ENCODE assay signal across 1 cellular context in the genomic region with DNA sequence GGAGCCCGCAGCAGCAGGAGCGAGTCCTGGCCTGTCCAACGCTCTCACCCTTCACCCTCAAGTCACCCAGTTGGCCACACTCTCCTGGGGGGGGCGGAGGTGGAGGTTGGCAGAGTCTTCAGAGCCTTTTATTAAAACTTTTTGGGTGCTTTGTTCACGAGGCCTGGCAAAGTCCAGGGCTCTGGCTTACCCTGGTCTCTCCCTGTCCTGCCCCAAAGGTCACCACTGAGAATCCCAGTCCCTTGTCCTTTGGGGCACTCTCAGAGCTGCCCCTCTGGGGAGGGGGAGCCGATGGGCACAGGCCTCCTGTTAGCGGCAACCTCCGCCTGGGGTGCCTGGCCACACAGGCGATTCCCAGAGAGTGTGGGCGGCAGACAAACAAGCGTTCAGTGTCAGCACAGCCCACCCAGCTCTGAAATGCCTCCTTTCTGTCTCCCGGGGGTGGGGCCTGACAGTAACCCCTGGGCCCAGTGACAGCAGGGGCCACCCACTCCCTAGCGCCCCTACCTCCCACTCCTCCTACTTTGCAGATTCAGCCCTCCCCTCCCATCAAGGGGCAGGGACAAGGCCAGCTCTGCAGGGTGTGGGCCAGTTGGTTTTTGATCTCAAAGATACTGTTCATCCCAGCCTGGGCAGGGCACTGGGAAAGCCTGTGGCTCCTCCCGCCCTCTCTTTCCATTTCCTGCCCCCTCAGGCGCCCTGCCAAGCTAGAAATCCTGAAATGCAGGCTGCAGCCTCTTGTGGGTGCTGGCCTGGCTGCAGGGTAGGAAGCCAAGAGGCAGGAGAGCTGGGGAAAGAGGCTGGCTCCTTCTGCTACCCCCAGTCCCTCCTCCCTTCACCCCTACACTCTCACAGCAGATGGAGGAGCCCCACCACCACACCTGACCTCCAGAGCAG.
A peak's percentile ranks its signal among the peaks of the same experiment; 100 is the strongest.
TF ChIP-seq lines count a peak whose summit lies in the region.

No MANE protein-coding gene starts in this region.

TF ChIP-seq in HepG2, 621 proteins besides CTCF, POLR2A, EP300 and RAD21 (continued from another document and continues in another):
- TF ChIP-seq, protein P1, sequence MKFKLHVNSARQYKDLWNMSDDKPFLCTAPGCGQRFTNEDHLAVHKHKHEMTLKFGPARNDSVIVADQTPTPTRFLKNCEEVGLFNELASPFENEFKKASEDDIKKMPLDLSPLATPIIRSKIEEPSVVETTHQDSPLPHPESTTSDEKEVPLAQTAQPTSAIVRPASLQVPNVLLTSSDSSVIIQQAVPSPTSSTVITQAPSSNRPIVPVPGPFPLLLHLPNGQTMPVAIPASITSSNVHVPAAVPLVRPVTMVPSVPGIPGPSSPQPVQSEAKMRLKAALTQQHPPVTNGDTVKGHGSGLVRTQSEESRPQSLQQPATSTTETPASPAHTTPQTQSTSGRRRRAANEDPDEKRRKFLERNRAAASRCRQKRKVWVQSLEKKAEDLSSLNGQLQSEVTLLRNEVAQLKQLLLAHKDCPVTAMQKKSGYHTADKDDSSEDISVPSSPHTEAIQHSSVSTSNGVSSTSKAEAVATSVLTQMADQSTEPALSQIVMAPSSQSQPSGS (CRISPR knock-in tag; IDR thresholded peaks at IDR 0.05): 0 out of 2 replicates have a peak, but pooled peaks have one; percentile 42
- no peak for TF ChIP-seq GTF3A (CRISPR knock-in tag; conservative IDR thresholded peaks at IDR 0.05)
- TF ChIP-seq, protein P2, sequence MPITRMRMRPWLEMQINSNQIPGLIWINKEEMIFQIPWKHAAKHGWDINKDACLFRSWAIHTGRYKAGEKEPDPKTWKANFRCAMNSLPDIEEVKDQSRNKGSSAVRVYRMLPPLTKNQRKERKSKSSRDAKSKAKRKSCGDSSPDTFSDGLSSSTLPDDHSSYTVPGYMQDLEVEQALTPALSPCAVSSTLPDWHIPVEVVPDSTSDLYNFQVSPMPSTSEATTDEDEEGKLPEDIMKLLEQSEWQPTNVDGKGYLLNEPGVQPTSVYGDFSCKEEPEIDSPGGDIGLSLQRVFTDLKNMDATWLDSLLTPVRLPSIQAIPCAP (CRISPR knock-in tag; IDR thresholded peaks at IDR 0.05; ENCODE audit: low read depth): 0 out of 2 replicates have a peak, but pooled peaks have one; percentile 72
- TF ChIP-seq ZBTB7B (CRISPR knock-in tag; IDR thresholded peaks at IDR 0.05): peak; percentile 92
- no peak for TF ChIP-seq SOX6 (IDR thresholded peaks at IDR 0.05)
- peak; percentile 88 for TF ChIP-seq SOX6 (CRISPR knock-in tag; IDR thresholded peaks at IDR 0.05)
- no peak for TF ChIP-seq DR1 (CRISPR knock-in tag; IDR thresholded peaks at IDR 0.05)
- peak; percentile 22; the same call in 1 of the 2 replicates for TF ChIP-seq STAG1 (CRISPR knock-in tag; IDR thresholded peaks at IDR 0.05)
- TF ChIP-seq, protein P3, sequence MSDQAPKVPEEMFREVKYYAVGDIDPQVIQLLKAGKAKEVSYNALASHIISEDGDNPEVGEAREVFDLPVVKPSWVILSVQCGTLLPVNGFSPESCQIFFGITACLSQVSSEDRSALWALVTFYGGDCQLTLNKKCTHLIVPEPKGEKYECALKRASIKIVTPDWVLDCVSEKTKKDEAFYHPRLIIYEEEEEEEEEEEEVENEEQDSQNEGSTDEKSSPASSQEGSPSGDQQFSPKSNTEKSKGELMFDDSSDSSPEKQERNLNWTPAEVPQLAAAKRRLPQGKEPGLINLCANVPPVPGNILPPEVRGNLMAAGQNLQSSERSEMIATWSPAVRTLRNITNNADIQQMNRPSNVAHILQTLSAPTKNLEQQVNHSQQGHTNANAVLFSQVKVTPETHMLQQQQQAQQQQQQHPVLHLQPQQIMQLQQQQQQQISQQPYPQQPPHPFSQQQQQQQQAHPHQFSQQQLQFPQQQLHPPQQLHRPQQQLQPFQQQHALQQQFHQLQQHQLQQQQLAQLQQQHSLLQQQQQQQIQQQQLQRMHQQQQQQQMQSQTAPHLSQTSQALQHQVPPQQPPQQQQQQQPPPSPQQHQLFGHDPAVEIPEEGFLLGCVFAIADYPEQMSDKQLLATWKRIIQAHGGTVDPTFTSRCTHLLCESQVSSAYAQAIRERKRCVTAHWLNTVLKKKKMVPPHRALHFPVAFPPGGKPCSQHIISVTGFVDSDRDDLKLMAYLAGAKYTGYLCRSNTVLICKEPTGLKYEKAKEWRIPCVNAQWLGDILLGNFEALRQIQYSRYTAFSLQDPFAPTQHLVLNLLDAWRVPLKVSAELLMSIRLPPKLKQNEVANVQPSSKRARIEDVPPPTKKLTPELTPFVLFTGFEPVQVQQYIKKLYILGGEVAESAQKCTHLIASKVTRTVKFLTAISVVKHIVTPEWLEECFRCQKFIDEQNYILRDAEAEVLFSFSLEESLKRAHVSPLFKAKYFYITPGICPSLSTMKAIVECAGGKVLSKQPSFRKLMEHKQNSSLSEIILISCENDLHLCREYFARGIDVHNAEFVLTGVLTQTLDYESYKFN (CRISPR knock-in tag; conservative IDR thresholded peaks at IDR 0.05): peak; percentile 90
- TF ChIP-seq, protein P4, sequence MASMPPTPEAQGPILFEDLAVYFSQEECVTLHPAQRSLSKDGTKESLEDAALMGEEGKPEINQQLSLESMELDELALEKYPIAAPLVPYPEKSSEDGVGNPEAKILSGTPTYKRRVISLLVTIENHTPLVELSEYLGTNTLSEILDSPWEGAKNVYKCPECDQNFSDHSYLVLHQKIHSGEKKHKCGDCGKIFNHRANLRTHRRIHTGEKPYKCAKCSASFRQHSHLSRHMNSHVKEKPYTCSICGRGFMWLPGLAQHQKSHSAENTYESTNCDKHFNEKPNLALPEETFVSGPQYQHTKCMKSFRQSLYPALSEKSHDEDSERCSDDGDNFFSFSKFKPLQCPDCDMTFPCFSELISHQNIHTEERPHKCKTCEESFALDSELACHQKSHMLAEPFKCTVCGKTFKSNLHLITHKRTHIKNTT (CRISPR knock-in tag; IDR thresholded peaks at IDR 0.05): no peak
- peak; percentile 75; the same call in 1 of the 2 replicates for TF ChIP-seq ETV5 (CRISPR knock-in tag; IDR thresholded peaks at IDR 0.05; ENCODE audit: borderline replicate concordance)
- TF ChIP-seq, protein P5, sequence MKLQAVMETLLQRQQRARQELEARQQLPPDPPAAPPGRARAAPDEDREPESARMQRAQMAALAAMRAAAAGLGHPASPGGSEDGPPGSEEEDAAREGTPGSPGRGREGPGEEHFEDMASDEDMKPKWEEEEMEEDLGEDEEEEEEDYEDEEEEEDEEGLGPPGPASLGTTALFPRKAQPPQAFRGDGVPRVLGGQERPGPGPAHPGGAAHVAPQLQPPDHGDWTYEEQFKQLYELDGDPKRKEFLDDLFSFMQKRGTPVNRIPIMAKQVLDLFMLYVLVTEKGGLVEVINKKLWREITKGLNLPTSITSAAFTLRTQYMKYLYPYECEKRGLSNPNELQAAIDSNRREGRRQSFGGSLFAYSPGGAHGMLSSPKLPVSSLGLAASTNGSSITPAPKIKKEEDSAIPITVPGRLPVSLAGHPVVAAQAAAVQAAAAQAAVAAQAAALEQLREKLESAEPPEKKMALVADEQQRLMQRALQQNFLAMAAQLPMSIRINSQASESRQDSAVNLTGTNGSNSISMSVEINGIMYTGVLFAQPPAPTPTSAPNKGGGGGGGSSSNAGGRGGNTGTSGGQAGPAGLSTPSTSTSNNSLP (IDR thresholded peaks at IDR 0.05; ENCODE audit: low read depth, low read length): peak; percentile 66; the same call in 1 of the 2 replicates
- TF ChIP-seq, protein P6, sequence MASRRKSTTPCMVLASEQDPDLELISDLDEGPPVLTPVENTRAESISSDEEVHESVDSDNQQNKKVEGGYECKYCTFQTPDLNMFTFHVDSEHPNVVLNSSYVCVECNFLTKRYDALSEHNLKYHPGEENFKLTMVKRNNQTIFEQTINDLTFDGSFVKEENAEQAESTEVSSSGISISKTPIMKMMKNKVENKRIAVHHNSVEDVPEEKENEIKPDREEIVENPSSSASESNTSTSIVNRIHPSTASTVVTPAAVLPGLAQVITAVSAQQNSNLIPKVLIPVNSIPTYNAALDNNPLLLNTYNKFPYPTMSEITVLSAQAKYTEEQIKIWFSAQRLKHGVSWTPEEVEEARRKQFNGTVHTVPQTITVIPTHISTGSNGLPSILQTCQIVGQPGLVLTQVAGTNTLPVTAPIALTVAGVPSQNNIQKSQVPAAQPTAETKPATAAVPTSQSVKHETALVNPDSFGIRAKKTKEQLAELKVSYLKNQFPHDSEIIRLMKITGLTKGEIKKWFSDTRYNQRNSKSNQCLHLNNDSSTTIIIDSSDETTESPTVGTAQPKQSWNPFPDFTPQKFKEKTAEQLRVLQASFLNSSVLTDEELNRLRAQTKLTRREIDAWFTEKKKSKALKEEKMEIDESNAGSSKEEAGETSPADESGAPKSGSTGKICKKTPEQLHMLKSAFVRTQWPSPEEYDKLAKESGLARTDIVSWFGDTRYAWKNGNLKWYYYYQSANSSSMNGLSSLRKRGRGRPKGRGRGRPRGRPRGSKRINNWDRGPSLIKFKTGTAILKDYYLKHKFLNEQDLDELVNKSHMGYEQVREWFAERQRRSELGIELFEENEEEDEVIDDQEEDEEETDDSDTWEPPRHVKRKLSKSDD (CRISPR knock-in tag; IDR thresholded peaks at IDR 0.05; ENCODE audit: low read depth): no peak
- TF ChIP-seq, protein P7, sequence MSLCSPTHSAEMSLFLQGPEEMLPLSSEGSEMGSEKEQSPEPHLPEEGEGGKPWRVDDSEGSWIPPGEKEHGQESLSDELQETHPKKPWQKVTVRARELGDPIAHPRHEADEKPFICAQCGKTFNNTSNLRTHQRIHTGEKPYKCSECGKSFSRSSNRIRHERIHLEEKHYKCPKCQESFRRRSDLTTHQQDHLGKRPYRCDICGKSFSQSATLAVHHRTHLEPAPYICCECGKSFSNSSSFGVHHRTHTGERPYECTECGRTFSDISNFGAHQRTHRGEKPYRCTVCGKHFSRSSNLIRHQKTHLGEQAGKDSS (CRISPR knock-in tag; IDR thresholded peaks at IDR 0.05; ENCODE audit: borderline replicate concordance, low read depth): 0 out of 2 replicates have a peak, but pooled peaks have one; percentile 79
- no peak for TF ChIP-seq BHLHE40 (IDR thresholded peaks at IDR 0.05; ENCODE audit: low read length)
- TF ChIP-seq RBM39 (IDR thresholded peaks at IDR 0.05; ENCODE audit: low read depth, low read length, poor library complexity, severe bottlenecking): peak; percentile 81
- peak; percentile 29 for TF ChIP-seq IKZF4 (CRISPR knock-in tag; IDR thresholded peaks at IDR 0.05; ENCODE audit: borderline replicate concordance, low read depth, not compliant biosample characterization)
- 0 out of 2 replicates have a peak, but pooled peaks have one; percentile 68 for TF ChIP-seq ZNF383 (CRISPR knock-in tag; IDR thresholded peaks at IDR 0.05; ENCODE audit: borderline replicate concordance)
- TF ChIP-seq, protein P8, sequence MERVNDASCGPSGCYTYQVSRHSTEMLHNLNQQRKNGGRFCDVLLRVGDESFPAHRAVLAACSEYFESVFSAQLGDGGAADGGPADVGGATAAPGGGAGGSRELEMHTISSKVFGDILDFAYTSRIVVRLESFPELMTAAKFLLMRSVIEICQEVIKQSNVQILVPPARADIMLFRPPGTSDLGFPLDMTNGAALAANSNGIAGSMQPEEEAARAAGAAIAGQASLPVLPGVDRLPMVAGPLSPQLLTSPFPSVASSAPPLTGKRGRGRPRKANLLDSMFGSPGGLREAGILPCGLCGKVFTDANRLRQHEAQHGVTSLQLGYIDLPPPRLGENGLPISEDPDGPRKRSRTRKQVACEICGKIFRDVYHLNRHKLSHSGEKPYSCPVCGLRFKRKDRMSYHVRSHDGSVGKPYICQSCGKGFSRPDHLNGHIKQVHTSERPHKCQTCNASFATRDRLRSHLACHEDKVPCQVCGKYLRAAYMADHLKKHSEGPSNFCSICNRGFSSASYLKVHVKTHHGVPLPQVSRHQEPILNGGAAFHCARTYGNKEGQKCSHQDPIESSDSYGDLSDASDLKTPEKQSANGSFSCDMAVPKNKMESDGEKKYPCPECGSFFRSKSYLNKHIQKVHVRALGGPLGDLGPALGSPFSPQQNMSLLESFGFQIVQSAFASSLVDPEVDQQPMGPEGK (CRISPR knock-in tag; IDR thresholded peaks at IDR 0.05): peak; percentile 96
- TF ChIP-seq HDAC1 (CRISPR knock-in tag; IDR thresholded peaks at IDR 0.05): peak; percentile 89
- peak; percentile 84 for TF ChIP-seq BCL6 (CRISPR knock-in tag; IDR thresholded peaks at IDR 0.05)
- TF ChIP-seq ZNF530 (CRISPR knock-in tag; IDR thresholded peaks at IDR 0.05; ENCODE audit: low read depth): no peak
- TF ChIP-seq ESRRA (CRISPR knock-in tag; IDR thresholded peaks at IDR 0.05; ENCODE audit: low read depth): peak; percentile 35; the same call in 1 of the 2 replicates
- TF ChIP-seq DPF2 (CRISPR knock-in tag; IDR thresholded peaks at IDR 0.05; ENCODE audit: borderline replicate concordance, low read depth): peak; percentile 60
- peak; percentile 63; the same call in 1 of the 2 replicates for TF ChIP-seq TCF7 (IDR thresholded peaks at IDR 0.05; ENCODE audit: low read depth)
- TF ChIP-seq ZNF136 (CRISPR knock-in tag; IDR thresholded peaks at IDR 0.05; ENCODE audit: low read depth): no peak
- TF ChIP-seq ZNF382 (CRISPR knock-in tag; IDR thresholded peaks at IDR 0.05; ENCODE audit: borderline replicate concordance): no peak
- peak; percentile 77; the same call in 1 of the 2 replicates for TF ChIP-seq NRL (CRISPR knock-in tag; IDR thresholded peaks at IDR 0.05; ENCODE audit: borderline replicate concordance)
- peak; percentile 60; the same call in 1 of the 2 replicates for TF ChIP-seq TMF1 (CRISPR knock-in tag; IDR thresholded peaks at IDR 0.05; ENCODE audit: low read depth)
- TF ChIP-seq LCORL (IDR thresholded peaks at IDR 0.05): no peak
- peak; percentile 99 for TF ChIP-seq LCORL (CRISPR knock-in tag; IDR thresholded peaks at IDR 0.05)
- TF ChIP-seq, protein P9, sequence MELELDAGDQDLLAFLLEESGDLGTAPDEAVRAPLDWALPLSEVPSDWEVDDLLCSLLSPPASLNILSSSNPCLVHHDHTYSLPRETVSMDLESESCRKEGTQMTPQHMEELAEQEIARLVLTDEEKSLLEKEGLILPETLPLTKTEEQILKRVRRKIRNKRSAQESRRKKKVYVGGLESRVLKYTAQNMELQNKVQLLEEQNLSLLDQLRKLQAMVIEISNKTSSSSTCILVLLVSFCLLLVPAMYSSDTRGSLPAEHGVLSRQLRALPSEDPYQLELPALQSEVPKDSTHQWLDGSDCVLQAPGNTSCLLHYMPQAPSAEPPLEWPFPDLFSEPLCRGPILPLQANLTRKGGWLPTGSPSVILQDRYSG (CRISPR knock-in tag; IDR thresholded peaks at IDR 0.05): no peak
- no peak for TF ChIP-seq NFYC (CRISPR knock-in tag; IDR thresholded peaks at IDR 0.05)
- TF ChIP-seq, protein P10, sequence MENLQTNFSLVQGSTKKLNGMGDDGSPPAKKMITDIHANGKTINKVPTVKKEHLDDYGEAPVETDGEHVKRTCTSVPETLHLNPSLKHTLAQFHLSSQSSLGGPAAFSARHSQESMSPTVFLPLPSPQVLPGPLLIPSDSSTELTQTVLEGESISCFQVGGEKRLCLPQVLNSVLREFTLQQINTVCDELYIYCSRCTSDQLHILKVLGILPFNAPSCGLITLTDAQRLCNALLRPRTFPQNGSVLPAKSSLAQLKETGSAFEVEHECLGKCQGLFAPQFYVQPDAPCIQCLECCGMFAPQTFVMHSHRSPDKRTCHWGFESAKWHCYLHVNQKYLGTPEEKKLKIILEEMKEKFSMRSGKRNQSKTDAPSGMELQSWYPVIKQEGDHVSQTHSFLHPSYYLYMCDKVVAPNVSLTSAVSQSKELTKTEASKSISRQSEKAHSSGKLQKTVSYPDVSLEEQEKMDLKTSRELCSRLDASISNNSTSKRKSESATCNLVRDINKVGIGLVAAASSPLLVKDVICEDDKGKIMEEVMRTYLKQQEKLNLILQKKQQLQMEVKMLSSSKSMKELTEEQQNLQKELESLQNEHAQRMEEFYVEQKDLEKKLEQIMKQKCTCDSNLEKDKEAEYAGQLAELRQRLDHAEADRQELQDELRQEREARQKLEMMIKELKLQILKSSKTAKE (CRISPR knock-in tag; IDR thresholded peaks at IDR 0.05; ENCODE audit: borderline replicate concordance): peak; percentile 68
- peak; percentile 30 for TF ChIP-seq ZEB1 (IDR thresholded peaks at IDR 0.05; ENCODE audit: insufficient replicate concordance, low read depth)
